In genomic region chr3:128933922-128934253, GRCh38 we compare ENCODE assay signal across 24 cellular contexts.
"Had no signal": no experiment of that assay in that cellular context is flagged by ENCODE, and none has a peak within 500 bp of the region (broad histone marks: within the 10 kb centered on the region; RNA-seq: fewer than 3 reads in every experiment).

No MANE protein-coding gene starts in this region.

- H3K36me3 Mint-ChIP-seq: activated naive CD4-positive, alpha-beta T cell treated with anti-CD3 and anti-CD28 coated beads, Interleukin-2, amount 50 U/mL, for 72 hours; naive thymus-derived CD4-positive, alpha-beta T cell; WTC11 had no signal

- H3K4me1 ChIP-seq: breast epithelium, right lobe of liver, tibial nerve had no signal

- DNase-seq: activated CD8-positive, alpha-beta T cell treated with anti-CD3 and anti-CD28 coated beads, Interleukin-2, amount 10 ng/mL, durations not matched to agents 7 days and 5 days; activated naive CD4-positive, alpha-beta T cell; activated T-cell treated with anti-CD3 and anti-CD28 coated beads, Interleukin-2, amount 50 U/mL, for 24 hours; central memory CD4-positive, alpha-beta T cell; endodermal cell; esophagus squamous epithelium; foreskin melanocyte; left cardiac atrium; midbrain; naive thymus-derived CD4-positive, alpha-beta T cell; occipital lobe; right lobe of liver; stimulated activated CD4-positive, alpha-beta T cell treated with anti-CD3 and anti-CD28 coated beads, Interleukin-12 subunit alpha, Interleukin-12 subunit beta, amount 100 ng/mL, for 4 hours; stimulated activated CD4-positive, alpha-beta T cell treated with anti-CD3 and anti-CD28 coated beads, Interleukin-4, amount 100 ng/mL, for 24 hours; stimulated activated naive B cell treated with anti-CD40 and anti-IgM and Interleukin-4, amounts not matched to agents 10 μg/mL and 1 μg/mL and 100 μg/mL, for 72 hours; T-helper 2 cell had no signal

- H3K4me3 ChIP-seq: breast epithelium, esophagus squamous epithelium, right lobe of liver, skin epidermis, suprapubic skin, tibial nerve had no signal

- H3K9me3 ChIP-seq: breast epithelium, esophagus squamous epithelium, right lobe of liver had no signal

- ATAC-seq: activated CD8-positive, alpha-beta T cell treated with anti-CD3 and anti-CD28 coated beads, Interleukin-2, amount 10 ng/mL, durations not matched to agents 7 days and 5 days; activated naive CD4-positive, alpha-beta T cell treated with anti-CD3 and anti-CD28 coated beads, Interleukin-2, amount 50 U/mL, for 72 hours; left cardiac atrium; naive thymus-derived CD4-positive, alpha-beta T cell; stimulated activated naive B cell treated with anti-CD40 and anti-IgM and Interleukin-4, amounts not matched to agents 10 μg/mL and 1 μg/mL and 100 μg/mL, for 72 hours had no signal

- H3K27ac Mint-ChIP-seq: activated CD8-positive, alpha-beta T cell treated with anti-CD3 and anti-CD28 coated beads, Interleukin-2, amount 10 ng/mL, durations not matched to agents 7 days and 5 days; activated naive CD4-positive, alpha-beta T cell treated with anti-CD3 and anti-CD28 coated beads, Interleukin-2, amount 50 U/mL, for 72 hours; activated T-cell treated with anti-CD3 and anti-CD28 coated beads, Interleukin-2, amount 50 U/mL, for 24 hours; dendritic cell treated with granulocyte-macrophage colony-stimulating factor and Interleukin-4, amounts not matched to agents 40 ng/mL and 50 ng/mL, for 4 days; endodermal cell; naive thymus-derived CD4-positive, alpha-beta T cell; stimulated activated naive B cell treated with anti-CD40 and anti-IgM and Interleukin-4, amounts not matched to agents 10 μg/mL and 1 μg/mL and 100 μg/mL, for 72 hours; WTC11 had no signal

- H3K36me3 ChIP-seq: breast epithelium, esophagus squamous epithelium, right lobe of liver, suprapubic skin, tibial nerve had no signal

- H3K27me3 Mint-ChIP-seq: activated T-cell treated with anti-CD3 and anti-CD28 coated beads, Interleukin-2, amount 50 U/mL, for 24 hours; dendritic cell treated with granulocyte-macrophage colony-stimulating factor and Interleukin-4, amounts not matched to agents 40 ng/mL and 50 ng/mL, for 4 days had no signal

- H3K4me3 Mint-ChIP-seq: activated CD8-positive, alpha-beta T cell treated with anti-CD3 and anti-CD28 coated beads, Interleukin-2, amount 10 ng/mL, durations not matched to agents 7 days and 5 days; activated T-cell treated with anti-CD3 and anti-CD28 coated beads, Interleukin-2, amount 50 U/mL, for 24 hours; dendritic cell treated with granulocyte-macrophage colony-stimulating factor and Interleukin-4, amounts not matched to agents 40 ng/mL and 50 ng/mL, for 4 days; endodermal cell; naive thymus-derived CD4-positive, alpha-beta T cell; neural crest cell; stimulated activated naive B cell treated with anti-CD40 and anti-IgM and Interleukin-4, amounts not matched to agents 10 μg/mL and 1 μg/mL and 100 μg/mL, for 72 hours; WTC11 had no signal

- H3K27ac ChIP-seq: breast epithelium, right lobe of liver, suprapubic skin, tibial nerve had no signal

- H3K4me1 Mint-ChIP-seq: endodermal cell; naive thymus-derived CD4-positive, alpha-beta T cell; neural crest cell; stimulated activated naive B cell treated with anti-CD40 and anti-IgM and Interleukin-4, amounts not matched to agents 10 μg/mL and 1 μg/mL and 100 μg/mL, for 72 hours; WTC11 had no signal

- H3K9me3 Mint-ChIP-seq: activated T-cell treated with anti-CD3 and anti-CD28 coated beads, Interleukin-2, amount 50 U/mL, for 24 hours; dendritic cell treated with granulocyte-macrophage colony-stimulating factor and Interleukin-4, amounts not matched to agents 40 ng/mL and 50 ng/mL, for 4 days had no signal

- H3K27me3 ChIP-seq: breast epithelium, esophagus squamous epithelium, right lobe of liver, suprapubic skin had no signal
